ENCODE assay signal across 1 cellular context in the genomic region with DNA sequence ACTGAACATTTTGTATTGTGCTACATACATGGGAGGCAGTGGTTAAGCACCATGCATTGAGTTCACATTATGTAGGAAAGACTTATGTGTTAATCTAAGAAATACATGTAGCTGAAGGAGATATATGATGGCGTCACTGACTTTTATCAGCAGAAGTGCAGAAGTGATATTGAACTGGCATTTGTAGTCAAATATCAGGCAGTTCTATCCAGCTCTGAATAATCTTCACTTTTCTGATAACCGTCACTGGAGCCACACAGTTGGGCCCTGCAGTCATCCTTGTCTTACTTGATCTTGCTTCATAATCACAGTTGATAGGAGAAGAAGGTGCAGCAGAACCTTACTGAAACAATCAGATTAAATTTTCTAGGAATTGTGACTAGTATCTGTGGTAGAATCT.
TF ChIP-seq lines count a peak whose summit lies in the region.

No MANE protein-coding gene starts in this region.

TF ChIP-seq in K562, 482 proteins besides CTCF, POLR2A, EP300 and RAD21 (continued from another document):
- TF ChIP-seq, protein P1, sequence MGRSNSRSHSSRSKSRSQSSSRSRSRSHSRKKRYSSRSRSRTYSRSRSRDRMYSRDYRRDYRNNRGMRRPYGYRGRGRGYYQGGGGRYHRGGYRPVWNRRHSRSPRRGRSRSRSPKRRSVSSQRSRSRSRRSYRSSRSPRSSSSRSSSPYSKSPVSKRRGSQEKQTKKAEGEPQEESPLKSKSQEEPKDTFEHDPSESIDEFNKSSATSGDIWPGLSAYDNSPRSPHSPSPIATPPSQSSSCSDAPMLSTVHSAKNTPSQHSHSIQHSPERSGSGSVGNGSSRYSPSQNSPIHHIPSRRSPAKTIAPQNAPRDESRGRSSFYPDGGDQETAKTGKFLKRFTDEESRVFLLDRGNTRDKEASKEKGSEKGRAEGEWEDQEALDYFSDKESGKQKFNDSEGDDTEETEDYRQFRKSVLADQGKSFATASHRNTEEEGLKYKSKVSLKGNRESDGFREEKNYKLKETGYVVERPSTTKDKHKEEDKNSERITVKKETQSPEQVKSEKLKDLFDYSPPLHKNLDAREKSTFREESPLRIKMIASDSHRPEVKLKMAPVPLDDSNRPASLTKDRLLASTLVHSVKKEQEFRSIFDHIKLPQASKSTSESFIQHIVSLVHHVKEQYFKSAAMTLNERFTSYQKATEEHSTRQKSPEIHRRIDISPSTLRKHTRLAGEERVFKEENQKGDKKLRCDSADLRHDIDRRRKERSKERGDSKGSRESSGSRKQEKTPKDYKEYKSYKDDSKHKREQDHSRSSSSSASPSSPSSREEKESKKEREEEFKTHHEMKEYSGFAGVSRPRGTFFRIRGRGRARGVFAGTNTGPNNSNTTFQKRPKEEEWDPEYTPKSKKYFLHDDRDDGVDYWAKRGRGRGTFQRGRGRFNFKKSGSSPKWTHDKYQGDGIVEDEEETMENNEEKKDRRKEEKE (IDR thresholded peaks at IDR 0.05; ENCODE audit: borderline replicate concordance in 1 of 2, control insufficient read depth in 1 of 2, low read depth in 2 of 2, low read length in 1 of 2), result no peak
- TF ChIP-seq ZNF184 (CRISPR knock-in tag; IDR thresholded peaks at IDR 0.05) (no peak), NFRKB (IDR thresholded peaks at IDR 0.05; ENCODE audit: low read depth) (no peak), NFATC3 (IDR thresholded peaks at IDR 0.05) (no peak), FOXP1 (CRISPR knock-in tag; IDR thresholded peaks at IDR 0.05) (no peak), MTA1 (IDR thresholded peaks at IDR 0.05; ENCODE audit: borderline replicate concordance) (no peak), ZKSCAN1 (IDR thresholded peaks at IDR 0.05; ENCODE audit: low read depth, low read length) (no peak), MCM7 (IDR thresholded peaks at IDR 0.05) (no peak), FIP1L1 (IDR thresholded peaks at IDR 0.05; ENCODE audit: low read depth, low read length, poor library complexity, severe bottlenecking) (no peak), PHB (CRISPR knock-in tag; IDR thresholded peaks at IDR 0.05) (no peak), ZBTB49 (CRISPR knock-in tag; IDR thresholded peaks at IDR 0.05; ENCODE audit: borderline replicate concordance) (no peak)
TF ChIP-seq in K562: peak in this region for 21.
